In the genomic region with DNA sequence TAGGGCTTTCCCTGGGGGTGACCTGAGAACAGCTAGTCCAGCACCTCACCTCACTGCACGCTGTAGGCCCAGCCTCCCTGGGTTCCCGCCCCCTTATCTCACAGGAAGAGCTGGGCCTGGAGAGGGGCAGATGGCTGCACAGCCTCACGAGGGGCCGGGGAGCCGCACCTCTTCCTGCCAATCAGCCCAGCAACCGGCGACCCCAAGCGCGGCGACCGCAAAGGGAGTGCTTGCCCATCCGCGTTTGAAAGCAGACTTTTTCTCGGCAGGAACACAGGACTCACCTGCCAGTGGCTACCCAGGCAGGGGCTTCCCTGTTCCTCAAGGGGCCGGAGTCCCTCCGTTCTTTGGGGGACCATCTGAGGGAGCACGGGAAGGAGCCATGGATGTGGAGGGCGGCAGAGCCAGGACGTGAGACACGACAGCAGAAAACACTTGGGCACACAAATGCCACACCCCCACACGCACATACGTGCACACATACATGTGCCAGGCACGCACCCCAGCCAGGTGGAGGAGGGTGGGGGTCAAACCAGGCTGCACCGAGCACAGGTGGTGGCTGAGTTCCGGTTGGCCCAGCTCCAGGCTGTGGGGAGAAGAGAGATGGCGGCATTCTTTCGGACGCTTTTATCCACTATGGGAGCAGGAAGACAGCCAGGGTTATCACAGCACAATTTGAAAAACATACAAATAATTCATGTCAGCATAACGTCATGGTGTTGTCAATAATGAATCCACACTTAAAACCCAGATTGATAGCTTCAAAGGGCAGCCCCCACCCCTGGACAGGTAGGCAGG, we compare ENCODE assay signal across 8 cellular contexts. TPM values are rescaled to one million over a fixed set of nuclear protein-coding genes. Genes with fewer than 3 reads are reported as not detected.
DNase-seq lines count a peak whose midpoint lies in the region; ATAC-seq and TF ChIP-seq lines count a peak whose summit lies in the region.

No MANE protein-coding gene starts in this region.

- no peak for ATAC-seq in lower lobe of right lung
- no peak for ATAC-seq in GM19023 (IDR thresholded peaks at IDR 0.05; ENCODE audit: unreplicated experiment)
- ATAC-seq in HG03432 (IDR thresholded peaks at IDR 0.05; ENCODE audit: unreplicated experiment): no peak

- H3K27ac ChIP-seq in lower lobe of right lung (peak overlapping the region; percentile 53), right atrium auricular region (peak overlapping the region in 1 of 2 donors; percentile 50)

- H3K4me3 ChIP-seq in H7 (ENCODE audit: insufficient read depth, low read depth, low read length): no peak overlapping the region
- H3K4me3 ChIP-seq in lower lobe of right lung: peak overlapping the region; percentile 14
- no peak overlapping the region for H3K4me3 ChIP-seq in right atrium auricular region

- H3K27me3 ChIP-seq in H7 (ENCODE audit: control insufficient read depth, insufficient read depth, low read length) (no peaks in the 10 kb centered on the region), lower lobe of right lung (ENCODE audit: low read depth) (no peaks in the 10 kb centered on the region), right atrium auricular region (no peaks in the 10 kb centered on the region)

- H3K9me3 ChIP-seq in lower lobe of right lung (no peaks in the 10 kb centered on the region), right atrium auricular region (no peaks in the 10 kb centered on the region)

- H3K4me1 ChIP-seq in lower lobe of right lung (peaks cover 58% of the 10 kb centered on the region), right atrium auricular region (peaks cover 5 to 75% of the 10 kb centered on the region in 2 donors)

- DNase-seq in COLO668 (lab: John Stamatoyannopoulos, UW; ENCODE audit: unreplicated experiment) (peak; percentile 92), H7 (peak; percentile 73), lower lobe of right lung (peak; percentile 72), cortex of kidney (lab: John Stamatoyannopoulos, UW) (no peak), right atrium auricular region (ENCODE audit: low spot score) (no peak)
- peak; percentile 23 for DNase-seq in activated CD4-positive, alpha-beta T cell treated with anti-CD3 and anti-CD28 coated beads, Interleukin-2, amount 50 U/mL, for 1 hour

- H3K36me3 ChIP-seq in H7 (replicated peaks; ENCODE audit: control insufficient read depth, insufficient read depth, low read length): no peaks in the 10 kb centered on the region
- no peaks in the 10 kb centered on the region for H3K36me3 ChIP-seq in lower lobe of right lung
- H3K36me3 ChIP-seq in right atrium auricular region: no peaks in the 10 kb centered on the region

- intact Hi-C loops in lower lobe of right lung (cut with DNase I): no loop called here

- TF ChIP-seq CTCF in lower lobe of right lung (IDR thresholded peaks at IDR 0.05) (no peak), right atrium auricular region (IDR thresholded peaks at IDR 0.05) (no peak)

RNA-seq across cellular contexts. Expression of gene TMEM250, which starts 11.3 kb away (rescaled TPM):
- 50.7 and 66.1 TPM in 2 replicates for total RNA-seq in H7 (2014; rRNA removed; shearing (Covaris generic))
- 31.2 TPM for total RNA-seq in lower lobe of right lung
- 10 to 100 TPM; 20.3 to 29.3 TPM for total RNA-seq in right atrium auricular region

RNA-seq across cellular contexts. Expression of gene NACC2, which starts 12.3 kb away (rescaled TPM):
- total RNA-seq in H7 (2014; rRNA removed; shearing (Covaris generic)): 16.6 and 19.3 TPM in 2 replicates
- total RNA-seq in lower lobe of right lung: 27.0 TPM
- 10 to 100 TPM; 49.1 to 55.5 TPM for total RNA-seq in right atrium auricular region

Comparison
In these comparisons a context has a peak if more than half of its experiments do, and no peak if none do; other contexts are left out.
1. DNase-seq: peak in COLO668 (single experiment), H7 (single experiment), activated CD4-positive, alpha-beta T cell treated with anti-CD3 and anti-CD28 coated beads, Interleukin-2, amount 50 U/mL, for 1 hour (single experiment) and lower lobe of right lung (single experiment); none in cortex of kidney (single experiment) and right atrium auricular region (single experiment).